ENCODE assay signal across 8 cellular contexts in genomic region chr15:51874751-51875644, GRCh38. TPM values are rescaled to one million over a fixed set of nuclear protein-coding genes. Genes with fewer than 3 reads are reported as not detected.
DNase-seq lines count a peak whose midpoint lies in the region; ATAC-seq, FAIRE-seq and TF ChIP-seq lines count a peak whose summit lies in the region.

No MANE protein-coding gene starts in this region.

- peak; percentile 63 to 80; a peak in 4 of 5 replicates for TF ChIP-seq EP300 in A549 (IDR thresholded peaks at IDR 0.05)

- H3K4me1 Mint-ChIP-seq in activated CD4-positive, alpha-beta T cell treated with anti-CD3 and anti-CD28 coated beads, Interleukin-2, amount 10 ng/mL, durations not matched to agents 24 days and 14 days: peaks cover 8% of the 10 kb centered on the region

- no peaks in the 10 kb centered on the region for H3K27me3 ChIP-seq in right lobe of liver

- CTCF ChIA-PET in A549 (lab: Yijun Ruan, JAX): interaction anchor here (0.9 to 2.5 kb wide), 4 partner anchors 13 to 37 kb away, joined by 3 to 11 read pairs (median 4); no protein-coding TSS in a partner anchor

- TF ChIP-seq POLR2A in A549 (IDR thresholded peaks at IDR 0.05; ENCODE audit: low read length) (no peak), right lobe of liver (IDR thresholded peaks at IDR 0.05) (no peak)

- peaks cover 16% of the 10 kb centered on the region for H3K9me3 ChIP-seq in A549
- H3K9me3 ChIP-seq in right lobe of liver: no peaks in the 10 kb centered on the region

- TF ChIP-seq CTCF in A549 (IDR thresholded peaks at IDR 0.05): no peak
- no peak for TF ChIP-seq CTCF in choroid plexus epithelial cell (conservative IDR thresholded peaks at IDR 0.05; ENCODE audit: low read depth, low read length)
- TF ChIP-seq CTCF in right lobe of liver (IDR thresholded peaks at IDR 0.05): no peak

- H3K9me3 Mint-ChIP-seq in activated CD4-positive, alpha-beta T cell treated with anti-CD3 and anti-CD28 coated beads, Interleukin-2, amount 10 ng/mL, durations not matched to agents 24 days and 14 days: no peaks in the 10 kb centered on the region

- peak; percentile 93 to 94 for ATAC-seq in A549
- peak; percentile 68 to 81 (median 77) for ATAC-seq in right lobe of liver
- no peak for ATAC-seq in HG03280 (IDR thresholded peaks at IDR 0.05; ENCODE audit: unreplicated experiment)

- intact Hi-C loops in right lobe of liver (cut with DNase I): no loop called here
- intact Hi-C loops in activated CD4-positive, alpha-beta T cell treated with anti-CD3 and anti-CD28 coated beads, Interleukin-2, amount 10 ng/mL, durations not matched to agents 24 days and 14 days (cut with micrococcal nuclease): no loop called here

- H3K4me3 Mint-ChIP-seq in activated CD4-positive, alpha-beta T cell treated with anti-CD3 and anti-CD28 coated beads, Interleukin-2, amount 10 ng/mL, durations not matched to agents 24 days and 14 days: no peak overlapping the region

- H3K27ac ChIP-seq in A549 (peak overlapping the region; percentile 89 to 95), right lobe of liver (peak overlapping the region in 2 of 3 donors; percentile 22 to 65)

- FAIRE-seq in A549 (lab: Jason Lieb, UNC): peak; percentile 100

- POLR2A ChIA-PET in A549 (lab: Yijun Ruan, JAX): interaction anchor here (0.6 to 1.9 kb wide), 7 partner anchors 8 to 269 kb away, joined by 3 to 8 read pairs (median 5); partner anchors contain the start of gene TMOD3

- peak; percentile 85 to 98 for DNase-seq in A549 (ENCODE audit: low read depth in 1 of 2, low spot score in 1 of 2)
- peak; percentile 95 for DNase-seq in LoVo (ENCODE audit: low spot score)
- DNase-seq in choroid plexus epithelial cell (ENCODE audit: low read depth): peak; percentile 97
- DNase-seq in right lobe of liver: no peak
- no peak for DNase-seq in activated CD4-positive, alpha-beta T cell treated with anti-CD3 and anti-CD28 coated beads, Interleukin-2, amount 10 ng/mL, durations not matched to agents 24 days and 14 days
- no peak for DNase-seq in NCI-H1694 (lab: John Stamatoyannopoulos, UW)
- DNase-seq in stimulated activated CD4-positive, alpha-beta T cell treated with anti-CD3 and anti-CD28 coated beads, Interleukin-4, amount 100 ng/mL, for 24 hours: no peak

- H3K27ac Mint-ChIP-seq in activated CD4-positive, alpha-beta T cell treated with anti-CD3 and anti-CD28 coated beads, Interleukin-2, amount 10 ng/mL, durations not matched to agents 24 days and 14 days: no peak overlapping the region

- peak; percentile 17 to 21; a peak in 2 of 5 replicates for TF ChIP-seq RAD21 in A549 (conservative IDR thresholded peaks at IDR 0.05 in 1 of 2, IDR thresholded peaks at IDR 0.05 in 1 of 2)

- 2% methylated on average over 8 of the region's 8 CpGs for WGBS in A549 (ENCODE audit: missing lambda C conversion rate)
- 54% methylated on average over 8 of the region's 8 CpGs for WGBS in right lobe of liver (ENCODE audit: insufficient coverage, low coverage, low lambda C conversion rate, missing lambda C conversion rate)

- H3K4me3 ChIP-seq in A549: peak overlapping the region; percentile 25
- no peak overlapping the region for H3K4me3 ChIP-seq in choroid plexus epithelial cell (ENCODE audit: low read depth, low read length)
- H3K4me3 ChIP-seq in right lobe of liver: no peak overlapping the region

- H3K27me3 Mint-ChIP-seq in activated CD4-positive, alpha-beta T cell treated with anti-CD3 and anti-CD28 coated beads, Interleukin-2, amount 10 ng/mL, durations not matched to agents 24 days and 14 days: no peaks in the 10 kb centered on the region

- peak overlapping the region; percentile 90 for H3K4me2 ChIP-seq in A549

- H3K36me3 ChIP-seq in right lobe of liver: no peaks in the 10 kb centered on the region

- peaks cover 41% of the 10 kb centered on the region for H3K36me3 Mint-ChIP-seq in activated CD4-positive, alpha-beta T cell treated with anti-CD3 and anti-CD28 coated beads, Interleukin-2, amount 10 ng/mL, durations not matched to agents 24 days and 14 days (ENCODE audit: low read depth)

- peaks cover 75% of the 10 kb centered on the region for H3K4me1 ChIP-seq in A549
- peaks cover 0 to 25% (median 8%) of the 10 kb centered on the region in 4 donors for H3K4me1 ChIP-seq in right lobe of liver

TF ChIP-seq in A549, 52 proteins besides CTCF, POLR2A, EP300 and RAD21:
- TF ChIP-seq FOXS1 (CRISPR knock-in tag; IDR thresholded peaks at IDR 0.05): peak; percentile 86
- TF ChIP-seq JUNB (IDR thresholded peaks at IDR 0.05): peak; percentile 87
- TF ChIP-seq RCOR1 (IDR thresholded peaks at IDR 0.05; ENCODE audit: low read depth, low read length): no peak
- no peak for TF ChIP-seq KDM5A (IDR thresholded peaks at IDR 0.05)
- peak; percentile 82 for TF ChIP-seq GATA3 (IDR thresholded peaks at IDR 0.05; ENCODE audit: borderline replicate concordance)
- peak; percentile 70 to 83 for TF ChIP-seq CEBPB (IDR thresholded peaks at IDR 0.05)
- no peak for TF ChIP-seq HDAC2 (IDR thresholded peaks at IDR 0.05)
- TF ChIP-seq HOXA7 (CRISPR knock-in tag; IDR thresholded peaks at IDR 0.05): peak; percentile 91; the same call in 1 of the 2 replicates
- peak; percentile 57; the same call in 1 of the 2 replicates for TF ChIP-seq PBX3 (IDR thresholded peaks at IDR 0.05)
- TF ChIP-seq MAX (IDR thresholded peaks at IDR 0.05): peak; percentile 60
- TF ChIP-seq RARB (CRISPR knock-in tag; IDR thresholded peaks at IDR 0.05): peak; percentile 83
- no peak for TF ChIP-seq ESRRA (IDR thresholded peaks at IDR 0.05; ENCODE audit: borderline replicate concordance, low read length)
- TF ChIP-seq MYC (IDR thresholded peaks at IDR 0.05; ENCODE audit: borderline replicate concordance, low read length): no peak
- TF ChIP-seq NFE2L2 (conservative IDR thresholded peaks at IDR 0.05; ENCODE audit: low read length): peak; percentile 70
- 0 out of 2 replicates have a peak, but pooled peaks have one; percentile 21 for TF ChIP-seq HOXB5 (CRISPR knock-in tag; IDR thresholded peaks at IDR 0.05)
- TF ChIP-seq MAFK (IDR thresholded peaks at IDR 0.05; ENCODE audit: partially characterized antibody): peak; percentile 80
- TF ChIP-seq SREBF2 (IDR thresholded peaks at IDR 0.05): no peak
- 0 out of 2 replicates have a peak, but pooled peaks have one; percentile 9 for TF ChIP-seq ZNF302 (CRISPR knock-in tag; IDR thresholded peaks at IDR 0.05)
- TF ChIP-seq HES2 (IDR thresholded peaks at IDR 0.05): peak; percentile 46; the same call in 1 of the 2 replicates
- TF ChIP-seq FOSL2 (IDR thresholded peaks at IDR 0.05): peak; percentile 95
- TF ChIP-seq FOSL2 (CRISPR knock-in tag; IDR thresholded peaks at IDR 0.05): peak; percentile 99
- no peak for TF ChIP-seq CHD4 (IDR thresholded peaks at IDR 0.05; ENCODE audit: borderline replicate concordance)
- TF ChIP-seq JUN (IDR thresholded peaks at IDR 0.05): peak; percentile 80 to 90
- TF ChIP-seq SMC3 (IDR thresholded peaks at IDR 0.05): peak; percentile 29

RNA-seq across cellular contexts. Expression of gene TMOD3, which starts 45.5 kb away (rescaled TPM):
- polyA plus RNA-seq in A549 (2011; rRNA removed): 93.2 and 111 TPM in 2 replicates
- polyA plus RNA-seq in A549 (2012; cell fraction: cytosol; rRNA removed): 11.4 and 13.2 TPM in 2 replicates
- 8.5 and 11.3 TPM in 2 replicates for polyA plus RNA-seq in A549 (2012; cell fraction: nucleus; rRNA removed)
- polyA plus RNA-seq in A549 (2017; fragmentation: RNase III; extraction: RNeasy Plus Mini Kit Qiagen cat#74134 plus additional on column Dnase treatment): 55.5 to 57.8 TPM (median 57.5 TPM) in 3 replicates
- polyA minus RNA-seq in A549 (2011; rRNA and poly(A)+ RNA removed): 29.2 and 34.3 TPM in 2 replicates
- total RNA-seq in right lobe of liver: 10 to 100 TPM; 15.0 to 32.2 (median 20.6) TPM
- 60.8 and 66.6 TPM in 2 replicates for total RNA-seq in activated CD4-positive, alpha-beta T cell treated with anti-CD3 and anti-CD28 coated beads, Interleukin-2, amount 10 ng/mL, durations not matched to agents 24 days and 14 days

Comparison
In these comparisons a context has a peak if more than half of its experiments do, and no peak if none do; other contexts are left out.
1. DNase-seq: peak in A549 (2 of 2), LoVo (single experiment) and choroid plexus epithelial cell (single experiment); none in right lobe of liver (0 of 3), activated CD4-positive, alpha-beta T cell treated with anti-CD3 and anti-CD28 coated beads, Interleukin-2, amount 10 ng/mL, durations not matched to agents 24 days and 14 days (single experiment), NCI-H1694 (single experiment) and stimulated activated CD4-positive, alpha-beta T cell treated with anti-CD3 and anti-CD28 coated beads, Interleukin-4, amount 100 ng/mL, for 24 hours (single experiment).